Comparison of ENCODE assay signal across 11 cellular contexts in the genomic region with DNA sequence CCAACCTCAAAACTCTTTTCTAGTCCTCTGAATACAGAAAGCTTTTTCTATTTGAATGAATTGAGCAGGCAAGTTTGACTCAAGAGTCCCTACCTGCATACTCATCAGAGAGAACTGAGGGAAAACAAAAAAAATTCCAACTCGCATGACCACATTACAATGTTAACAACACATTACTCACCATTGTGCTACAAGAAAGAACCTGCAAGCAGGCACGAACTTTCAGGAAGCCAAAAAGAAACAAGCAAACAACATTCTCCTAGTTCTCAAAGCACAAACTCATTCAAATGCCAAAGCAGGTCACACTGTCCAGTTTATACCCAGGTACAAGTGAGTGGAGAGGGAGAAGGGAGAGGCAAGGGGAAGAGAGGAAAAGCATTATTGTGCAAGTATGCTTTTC. TPM values are rescaled to one million over a fixed set of nuclear protein-coding genes. Genes with fewer than 3 reads are reported as not detected.
A peak's percentile ranks its signal among the peaks of the same experiment; 100 is the strongest.
DNase-seq lines count a peak whose midpoint lies in the region; ATAC-seq and TF ChIP-seq lines count a peak whose summit lies in the region.
"Had no signal": no experiment of that assay in that cellular context is flagged by ENCODE, and none has a peak within 500 bp of the region (broad histone marks: within the 10 kb centered on the region; RNA-seq: fewer than 3 reads in every experiment).

No MANE protein-coding gene starts in this region.

- peak; percentile 90 for ATAC-seq in activated T-cell treated with anti-CD3 and anti-CD28 coated beads, Interleukin-2, amount 50 U/mL, for 4 hours
- no peak for ATAC-seq in GM19397 (IDR thresholded peaks at IDR 0.05; ENCODE audit: unreplicated experiment)

- no peak for TF ChIP-seq CTCF in thyroid gland (IDR thresholded peaks at IDR 0.05)

- peaks cover 49% of the 10 kb centered on the region for H3K4me1 Mint-ChIP-seq in activated T-cell treated with anti-CD3 and anti-CD28 coated beads, Interleukin-2, amount 50 U/mL, for 4 hours (ENCODE audit: low read depth)
- peaks cover 47% of the 10 kb centered on the region for H3K4me1 Mint-ChIP-seq in activated T-helper 1 cell treated with anti-CD3 and anti-CD28 coated beads, Interleukin-12 subunit alpha, Interleukin-12 subunit beta, Interleukin-2, Interleukin-4 antibody, amounts not matched to agents 30 ng/mL and 10 ng/mL and 1 ng/mL, durations not matched to agents 14 hours and 24 hours and 36 hours (ENCODE audit: low read depth)

- no peaks in the 10 kb centered on the region for H3K9me3 ChIP-seq in thyroid gland

- peak overlapping the region; percentile 96 for H3K27ac Mint-ChIP-seq in activated T-helper 1 cell treated with anti-CD3 and anti-CD28 coated beads, Interleukin-12 subunit alpha, Interleukin-12 subunit beta, Interleukin-2, Interleukin-4 antibody, amounts not matched to agents 30 ng/mL and 10 ng/mL and 1 ng/mL, durations not matched to agents 14 hours and 24 hours and 36 hours
- H3K27ac Mint-ChIP-seq: dendritic cell treated with granulocyte-macrophage colony-stimulating factor and Interleukin-4, amounts not matched to agents 40 ng/mL and 50 ng/mL, for 4 days had no signal

- H3K36me3 ChIP-seq in thyroid gland, result no peaks in the 10 kb centered on the region

- H3K4me3 ChIP-seq in thyroid gland (replicated peaks in 1 of 3), result no peak overlapping the region

- no peaks in the 10 kb centered on the region for H3K9me3 Mint-ChIP-seq in activated T-cell treated with anti-CD3 and anti-CD28 coated beads, Interleukin-2, amount 50 U/mL, for 4 hours
- H3K9me3 Mint-ChIP-seq in activated T-helper 1 cell treated with anti-CD3 and anti-CD28 coated beads, Interleukin-12 subunit alpha, Interleukin-12 subunit beta, Interleukin-2, Interleukin-4 antibody, amounts not matched to agents 30 ng/mL and 10 ng/mL and 1 ng/mL, durations not matched to agents 14 hours and 24 hours and 36 hours, result no peaks in the 10 kb centered on the region
- H3K9me3 Mint-ChIP-seq: dendritic cell treated with granulocyte-macrophage colony-stimulating factor and Interleukin-4, amounts not matched to agents 40 ng/mL and 50 ng/mL, for 4 days had no signal

- no peak for DNase-seq in activated T-cell treated with anti-CD3 and anti-CD28 coated beads, Interleukin-2, amount 50 U/mL, for 4 hours
- DNase-seq in activated T-cell treated with anti-CD3 and anti-CD28 coated beads, Interleukin-2, amount 50 U/mL, for 1 hour, result no peak
- no peak for DNase-seq in activated T-helper 1 cell treated with anti-CD3 and anti-CD28 coated beads, Interleukin-12 subunit alpha, Interleukin-12 subunit beta, Interleukin-2, Interleukin-4 antibody, amounts not matched to agents 30 ng/mL and 10 ng/mL and 1 ng/mL, durations not matched to agents 14 hours and 24 hours and 36 hours (ENCODE audit: low spot score)
- DNase-seq in glomerular visceral epithelial cell (ENCODE audit: extremely low spot score), result peak; percentile 37
- DNase-seq in thyroid gland, result peak; percentile 46 to 51
- DNase-seq in HT-29 (ENCODE audit: low spot score), result no peak
- no peak for DNase-seq in stimulated activated naive CD4-positive, alpha-beta T cell treated with Interleukin-2 at 50 U/mL for 16 hours (lab: John Stamatoyannopoulos, UW)
- DNase-seq: MV-4-11 had no signal

- H3K27ac ChIP-seq in thyroid gland, result peak overlapping the region; percentile 69 to 84 (median 78)
- H3K27ac ChIP-seq: parathyroid adenoma had no signal

- H3K36me3 Mint-ChIP-seq in activated T-cell treated with anti-CD3 and anti-CD28 coated beads, Interleukin-2, amount 50 U/mL, for 4 hours (ENCODE audit: insufficient read depth), result peaks cover 33% of the 10 kb centered on the region
- peaks cover 25% of the 10 kb centered on the region for H3K36me3 Mint-ChIP-seq in activated T-helper 1 cell treated with anti-CD3 and anti-CD28 coated beads, Interleukin-12 subunit alpha, Interleukin-12 subunit beta, Interleukin-2, Interleukin-4 antibody, amounts not matched to agents 30 ng/mL and 10 ng/mL and 1 ng/mL, durations not matched to agents 14 hours and 24 hours and 36 hours (ENCODE audit: low read depth)

- intact Hi-C loops in activated T-helper 1 cell treated with anti-CD3 and anti-CD28 coated beads, Interleukin-12 subunit alpha, Interleukin-12 subunit beta, Interleukin-2, Interleukin-4 antibody, amounts not matched to agents 30 ng/mL and 10 ng/mL and 1 ng/mL, durations not matched to agents 14 hours and 24 hours and 36 hours (cut with micrococcal nuclease), result loop anchor here (1.0 to 5.0 kb wide), 5 partner anchors 11 to 71 kb away; a partner anchor contains a TSS
- intact Hi-C loops in thyroid gland (cut with DNase I), result no loop called here

- H3K27me3 Mint-ChIP-seq in activated T-cell treated with anti-CD3 and anti-CD28 coated beads, Interleukin-2, amount 50 U/mL, for 4 hours (ENCODE audit: low read depth), result no peaks in the 10 kb centered on the region
- no peaks in the 10 kb centered on the region for H3K27me3 Mint-ChIP-seq in activated T-helper 1 cell treated with anti-CD3 and anti-CD28 coated beads, Interleukin-12 subunit alpha, Interleukin-12 subunit beta, Interleukin-2, Interleukin-4 antibody, amounts not matched to agents 30 ng/mL and 10 ng/mL and 1 ng/mL, durations not matched to agents 14 hours and 24 hours and 36 hours (ENCODE audit: insufficient read depth)

- 23 to 24% methylated on average over 2 of the region's 2 CpGs for WGBS in thyroid gland, 2 donors

- peak in 1 of 2 donors; percentile 53 for TF ChIP-seq POLR2A in thyroid gland (IDR thresholded peaks at IDR 0.05)

- H3K27me3 ChIP-seq in thyroid gland, result no peaks in the 10 kb centered on the region

- H3K4me3 Mint-ChIP-seq in activated T-cell treated with anti-CD3 and anti-CD28 coated beads, Interleukin-2, amount 50 U/mL, for 4 hours, result peak overlapping the region; percentile 27
- peak overlapping the region; percentile 76 for H3K4me3 Mint-ChIP-seq in activated T-helper 1 cell treated with anti-CD3 and anti-CD28 coated beads, Interleukin-12 subunit alpha, Interleukin-12 subunit beta, Interleukin-2, Interleukin-4 antibody, amounts not matched to agents 30 ng/mL and 10 ng/mL and 1 ng/mL, durations not matched to agents 14 hours and 24 hours and 36 hours
- H3K4me3 Mint-ChIP-seq: dendritic cell treated with granulocyte-macrophage colony-stimulating factor and Interleukin-4, amounts not matched to agents 40 ng/mL and 50 ng/mL, for 4 days had no signal

- H3K4me1 ChIP-seq in thyroid gland, result peaks cover 70 to 76% of the 10 kb centered on the region in 2 donors
- H3K4me1 ChIP-seq: parathyroid adenoma had no signal

RNA-seq across cellular contexts. Expression of a gene that starts 14.6 kb away (rescaled TPM):
- total RNA-seq in activated T-cell treated with anti-CD3 and anti-CD28 coated beads, Interleukin-2, amount 50 U/mL, for 4 hours, result 10 to 100 TPM; 40.5 to 48.2 (median 43.2) TPM
- total RNA-seq in activated T-helper 1 cell treated with anti-CD3 and anti-CD28 coated beads, Interleukin-12 subunit alpha, Interleukin-12 subunit beta, Interleukin-2, Interleukin-4 antibody, amounts not matched to agents 30 ng/mL and 10 ng/mL and 1 ng/mL, durations not matched to agents 14 hours and 24 hours and 36 hours, result 41.1 and 41.8 TPM in 2 replicates
- 10 to 100 TPM; 15.9 to 39.2 (median 23.2) TPM for total RNA-seq in thyroid gland
- 5.9 and 6.2 TPM in 2 replicates for total RNA-seq in HT-29 (2014; rRNA removed; shearing (Covaris generic))

RNA-seq across cellular contexts. Expression of a gene that starts 59.2 kb away (rescaled TPM):
- total RNA-seq in activated T-cell treated with anti-CD3 and anti-CD28 coated beads, Interleukin-2, amount 50 U/mL, for 4 hours, result 1 to 10 TPM; 1.3 to 2.5 (median 2.0) TPM
- 5.6 and 8.5 TPM in 2 replicates for total RNA-seq in activated T-helper 1 cell treated with anti-CD3 and anti-CD28 coated beads, Interleukin-12 subunit alpha, Interleukin-12 subunit beta, Interleukin-2, Interleukin-4 antibody, amounts not matched to agents 30 ng/mL and 10 ng/mL and 1 ng/mL, durations not matched to agents 14 hours and 24 hours and 36 hours
- 1 to 10 TPM; 2.0 to 8.6 (median 5.6) TPM for total RNA-seq in thyroid gland
- 4.8 and 6.8 TPM in 2 replicates for total RNA-seq in HT-29 (2014; rRNA removed; shearing (Covaris generic))

Comparison
In these comparisons a context has a peak if more than half of its experiments do, and no peak if none do; other contexts are left out.
1. DNase-seq: peak in glomerular visceral epithelial cell (single experiment) and thyroid gland (2 of 2); none in activated T-cell treated with anti-CD3 and anti-CD28 coated beads, Interleukin-2, amount 50 U/mL, for 4 hours (single experiment), activated T-cell treated with anti-CD3 and anti-CD28 coated beads, Interleukin-2, amount 50 U/mL, for 1 hour (single experiment), activated T-helper 1 cell treated with anti-CD3 and anti-CD28 coated beads, Interleukin-12 subunit alpha, Interleukin-12 subunit beta, Interleukin-2, Interleukin-4 antibody, amounts not matched to agents 30 ng/mL and 10 ng/mL and 1 ng/mL, durations not matched to agents 14 hours and 24 hours and 36 hours (single experiment), HT-29 (single experiment) and stimulated activated naive CD4-positive, alpha-beta T cell treated with Interleukin-2 at 50 U/mL for 16 hours (single experiment).